In genomic region chr6:144855812-144856531, GRCh38 we compare ENCODE assay signal across 23 cellular contexts.
"Had no signal": no experiment of that assay in that cellular context is flagged by ENCODE, and none has a peak within 500 bp of the region (broad histone marks: within the 10 kb centered on the region; RNA-seq: fewer than 3 reads in every experiment).

No MANE protein-coding gene starts in this region.

- H3K4me1 ChIP-seq: left lung, pancreas, psoas muscle, right atrium auricular region, upper lobe of left lung had no signal

- H3K36me3 ChIP-seq: thoracic aorta had no signal

- H3K27ac ChIP-seq: coronary artery, left lung, neutrophil, pancreas, psoas muscle, right atrium auricular region, thoracic aorta, upper lobe of left lung had no signal

- DNase-seq: activated CD4-positive, alpha-beta memory T cell treated with anti-CD3 and anti-CD28 coated beads, Interleukin-2, amount 10 ng/mL, durations not matched to agents 7 days and 5 days; activated CD4-positive, alpha-beta T cell treated with anti-CD3 and anti-CD28 coated beads, Interleukin-2, amount 10 ng/mL, durations not matched to agents 24 days and 14 days; activated effector memory CD4-positive, alpha-beta T cell treated with Interleukin-2 at 50 U/mL for 16 hours; activated naive CD4-positive, alpha-beta T cell treated with anti-CD3 and anti-CD28 coated beads for 36 hours; activated naive CD8-positive, alpha-beta T cell treated with anti-CD3 and anti-CD28 coated beads, Interleukin-2, amount 10 ng/mL, durations not matched to agents 7 days and 5 days; activated T-cell treated with anti-CD3 and anti-CD28 coated beads, Interleukin-2, amount 50 U/mL, for 72 hours; amniotic stem cell; kidney glomerular epithelial cell; left lung; naive thymus-derived CD8-positive, alpha-beta T cell; pancreas; psoas muscle; stimulated activated CD4-positive, alpha-beta T cell treated with anti-CD3 and anti-CD28 coated beads, Interleukin-4, amount 100 ng/mL, for 24 hours; stimulated activated naive CD4-positive, alpha-beta T cell treated with Interleukin-2 at 50 U/mL for 16 hours; T-helper 2 cell; upper lobe of left lung had no signal

- H3K27me3 ChIP-seq: left lung, neutrophil, pancreas, right atrium auricular region, upper lobe of left lung had no signal

- H3K4me3 ChIP-seq: coronary artery, left lung, lung, pancreas, psoas muscle, right atrium auricular region, thoracic aorta, upper lobe of left lung had no signal

- FAIRE-seq: bronchial epithelial cell, pancreas had no signal

- H3K4me1 Mint-ChIP-seq: naive thymus-derived CD8-positive, alpha-beta T cell had no signal

- H3K9me3 ChIP-seq: left lung, neutrophil, pancreas, psoas muscle, right atrium auricular region, thoracic aorta, upper lobe of left lung had no signal

- H3K27me3 Mint-ChIP-seq: naive thymus-derived CD8-positive, alpha-beta T cell had no signal

- H3K9me3 Mint-ChIP-seq: activated naive CD4-positive, alpha-beta T cell treated with anti-CD3 and anti-CD28 coated beads for 36 hours; activated naive CD8-positive, alpha-beta T cell treated with anti-CD3 and anti-CD28 coated beads, Interleukin-2, amount 10 ng/mL, durations not matched to agents 7 days and 5 days; naive thymus-derived CD8-positive, alpha-beta T cell had no signal

- ATAC-seq: activated CD4-positive, CD25-positive, alpha-beta regulatory T cell treated with anti-CD3 and anti-CD28 coated beads, Interleukin-2, amount 50 U/mL, for 24 hours; activated T-cell treated with anti-CD3 and anti-CD28 coated beads, Interleukin-2, amount 50 U/mL, for 72 hours; left lung; naive thymus-derived CD8-positive, alpha-beta T cell; psoas muscle had no signal

- H3K4me3 Mint-ChIP-seq: activated CD4-positive, alpha-beta memory T cell treated with anti-CD3 and anti-CD28 coated beads, Interleukin-2, amount 10 ng/mL, durations not matched to agents 7 days and 5 days; activated CD4-positive, alpha-beta T cell treated with anti-CD3 and anti-CD28 coated beads, Interleukin-2, amount 10 ng/mL, durations not matched to agents 24 days and 14 days; activated naive CD4-positive, alpha-beta T cell treated with anti-CD3 and anti-CD28 coated beads for 36 hours; activated naive CD8-positive, alpha-beta T cell treated with anti-CD3 and anti-CD28 coated beads, Interleukin-2, amount 10 ng/mL, durations not matched to agents 7 days and 5 days; activated T-cell treated with anti-CD3 and anti-CD28 coated beads, Interleukin-2, amount 50 U/mL, for 72 hours had no signal

- H3K27ac Mint-ChIP-seq: activated CD4-positive, alpha-beta memory T cell treated with anti-CD3 and anti-CD28 coated beads, Interleukin-2, amount 10 ng/mL, durations not matched to agents 7 days and 5 days; activated CD4-positive, alpha-beta T cell treated with anti-CD3 and anti-CD28 coated beads, Interleukin-2, amount 10 ng/mL, durations not matched to agents 24 days and 14 days; activated naive CD4-positive, alpha-beta T cell treated with anti-CD3 and anti-CD28 coated beads for 36 hours; activated T-cell treated with anti-CD3 and anti-CD28 coated beads, Interleukin-2, amount 50 U/mL, for 72 hours had no signal
